Comparison of ENCODE assay signal across 9 cellular contexts in genomic region chr19:46489445-46490272, GRCh38. TPM values are rescaled to one million over a fixed set of nuclear protein-coding genes. Genes with fewer than 3 reads are reported as not detected.
DNase-seq lines count a peak whose midpoint lies in the region; ATAC-seq and TF ChIP-seq lines count a peak whose summit lies in the region.
"Had no signal": no experiment of that assay in that cellular context is flagged by ENCODE, and none has a peak within 500 bp of the region (broad histone marks: within the 10 kb centered on the region; RNA-seq: fewer than 3 reads in every experiment).

No MANE protein-coding gene starts in this region.

- TF ChIP-seq CTCF in AG04449 (IDR thresholded peaks at IDR 0.05; ENCODE audit: insufficient read depth, low read length, missing control alignments): peak; percentile 33
- peak; percentile 34 for TF ChIP-seq CTCF in foreskin fibroblast (IDR thresholded peaks at IDR 0.05; ENCODE audit: low read depth, low read length)
- TF ChIP-seq CTCF in GM10248 (IDR thresholded peaks at IDR 0.05; ENCODE audit: control extremely low read depth, extremely low read depth, low read depth, missing control alignments): no peak

- H3K27me3 Mint-ChIP-seq in IgD-negative memory B cell: peaks cover 65% of the 10 kb centered on the region
- peaks cover 45 to 90% (median 63%) of the 10 kb centered on the region in 5 donors for H3K27me3 Mint-ChIP-seq in naive thymus-derived CD8-positive, alpha-beta T cell

- peak overlapping the region; percentile 53 to 83 (median 62) for H3K27ac Mint-ChIP-seq in IgD-negative memory B cell
- H3K27ac Mint-ChIP-seq in naive thymus-derived CD8-positive, alpha-beta T cell: no peak overlapping the region

- peak; percentile 29 to 33 for ATAC-seq in naive thymus-derived CD8-positive, alpha-beta T cell
- no peak for ATAC-seq in HG03342 (IDR thresholded peaks at IDR 0.05; ENCODE audit: unreplicated experiment)

- POLR2A ChIA-PET in AG04449 (lab: Yijun Ruan, JAX) (interaction anchor here (0.8 to 1.1 kb wide), 2 partner anchors 84 to 85 kb away, joined by 3 to 6 read pairs; no protein-coding TSS in a partner anchor), GM10248 (lab: Yijun Ruan, JAX) (interaction anchor here (0.6 kb wide), 1 partner anchor 90 kb away, joined by 3 read pairs; no protein-coding TSS in a partner anchor)
- POLR2A ChIA-PET in naive thymus-derived CD8-positive, alpha-beta T cell (lab: Charles Lee): interaction anchor here (0.6 to 1.2 kb wide), 4 partner anchors 16 to 34 kb away, joined by 3 to 5 read pairs (median 4); no protein-coding TSS in a partner anchor

- no peaks in the 10 kb centered on the region for H3K36me3 Mint-ChIP-seq in IgD-negative memory B cell
- H3K36me3 Mint-ChIP-seq in naive thymus-derived CD8-positive, alpha-beta T cell: no peaks in the 10 kb centered on the region

- H3K9me3 Mint-ChIP-seq in IgD-negative memory B cell: no peaks in the 10 kb centered on the region
- no peaks in the 10 kb centered on the region for H3K9me3 Mint-ChIP-seq in naive thymus-derived CD8-positive, alpha-beta T cell

- H3K4me1 Mint-ChIP-seq in IgD-negative memory B cell: peaks cover 0 to 5% (median 2%) of the 10 kb centered on the region in 3 donors
- peaks cover 21 to 73% (median 42%) of the 10 kb centered on the region in 4 donors for H3K4me1 Mint-ChIP-seq in naive thymus-derived CD8-positive, alpha-beta T cell

- CTCF ChIA-PET in AG04449 (lab: Yijun Ruan, JAX): interaction anchor here (0.9 to 7.0 kb wide), 17 partner anchors 8 to 411 kb away, joined by 3 to 257 read pairs (median 6); partner anchors contain the start of gene CCDC8
- CTCF ChIA-PET in GM10248 (lab: Yijun Ruan, JAX): interaction anchor here (1.0 to 5.9 kb wide), 8 partner anchors 12 to 209 kb away, joined by 3 to 70 read pairs (median 7); no protein-coding TSS in a partner anchor

- H3K4me3 ChIP-seq in AG04449 (ENCODE audit: low read depth, low read length) (no peak overlapping the region), foreskin fibroblast (ENCODE audit: low read depth in 1 of 2, low read length in 2 of 2) (no peak overlapping the region)

- H3K4me3 Mint-ChIP-seq in IgD-negative memory B cell: peak overlapping the region in 2 of 4 donors; percentile 35 to 60
- H3K4me3 Mint-ChIP-seq in naive thymus-derived CD8-positive, alpha-beta T cell: peak overlapping the region in 7 of 10 donors; percentile 26 to 78 (median 54)

- DNase-seq in AG04449 (ENCODE audit: low read depth, low spot score): no peak
- DNase-seq in foreskin fibroblast: peak; percentile 43 to 70
- DNase-seq in naive thymus-derived CD8-positive, alpha-beta T cell: no peak
- no peak for DNase-seq in GM10248 (ENCODE audit: extremely low spot score)
- DNase-seq in NCI-H2107 (lab: John Stamatoyannopoulos, UW): no peak
- DNase-seq in activated CD8-positive, alpha-beta memory T cell treated with anti-CD3 and anti-CD28 coated beads, Interleukin-2, amount 50 U/mL, for 4 hours: no peak

RNA-seq across cellular contexts. Expression of gene PNMA8B, which starts 6.0 kb away (rescaled TPM):
- polyA plus RNA-seq in IgD-negative memory B cell: not detected
- total RNA-seq in naive thymus-derived CD8-positive, alpha-beta T cell: 1 to 10 TPM; 1.2 to 1.6 TPM
- polyA plus RNA-seq in naive thymus-derived CD8-positive, alpha-beta T cell: under 1 TPM in 2 of 3 donors, not detected in 1; 0.20 to 0.91 TPM
- total RNA-seq: RPMI7951 had no signal

RNA-seq across cellular contexts. Expression of gene PNMA8A, which starts 18.3 kb away (rescaled TPM):
- not detected for polyA plus RNA-seq in IgD-negative memory B cell
- 1 to 10 TPM; 3.0 to 3.5 TPM for total RNA-seq in naive thymus-derived CD8-positive, alpha-beta T cell
- polyA plus RNA-seq in naive thymus-derived CD8-positive, alpha-beta T cell: not detected
- total RNA-seq: RPMI7951 had no signal

Comparison
In these comparisons a context has a peak if more than half of its experiments do, and no peak if none do; other contexts are left out.
1. DNase-seq: peak in foreskin fibroblast (2 of 2); none in AG04449 (single experiment), naive thymus-derived CD8-positive, alpha-beta T cell (0 of 10), GM10248 (single experiment), NCI-H2107 (single experiment) and activated CD8-positive, alpha-beta memory T cell treated with anti-CD3 and anti-CD28 coated beads, Interleukin-2, amount 50 U/mL, for 4 hours (single experiment).
2. H3K27ac Mint-ChIP-seq: peak in IgD-negative memory B cell (3 of 3); none in naive thymus-derived CD8-positive, alpha-beta T cell (0 of 10).